In the genomic region with DNA sequence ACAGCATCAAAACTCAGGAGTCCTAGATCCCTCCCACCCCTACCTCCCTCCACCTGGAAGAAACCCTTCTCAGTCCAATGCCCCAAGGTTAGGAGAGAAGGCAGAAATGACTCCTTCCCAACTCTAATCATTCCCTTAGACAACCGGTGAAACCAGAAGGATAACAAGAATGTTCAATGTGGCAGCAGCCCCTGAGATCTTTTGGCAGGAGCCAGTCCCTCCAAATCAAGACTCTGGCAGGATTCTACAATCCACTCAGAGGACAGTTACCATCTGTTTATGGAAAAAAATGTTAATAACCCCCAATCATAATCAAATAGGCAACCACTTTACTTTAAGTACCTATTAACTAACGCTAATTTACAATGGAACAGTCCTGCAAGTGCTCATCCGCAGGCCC, we compare ENCODE assay signal across 15 cellular contexts.
DNase-seq lines count a peak whose midpoint lies in the region; ATAC-seq and TF ChIP-seq lines count a peak whose summit lies in the region.
"Had no signal": no experiment of that assay in that cellular context is flagged by ENCODE, and none has a peak within 500 bp of the region (broad histone marks: within the 10 kb centered on the region; RNA-seq: fewer than 3 reads in every experiment).

No MANE protein-coding gene starts in this region.

- no peaks in the 10 kb centered on the region for H3K9me3 ChIP-seq in SK-N-SH

- H3K4me3 ChIP-seq in SK-N-SH (ENCODE audit: low read depth in 2 of 2, low read length in 1 of 2), result no peak overlapping the region

- 45% methylated on average over 3 of the region's 3 CpGs for WGBS in SK-N-SH (ENCODE audit: low lambda C conversion rate)

- H3F3A ChIP-seq in SK-N-SH (replicated peaks; ENCODE audit: insufficient read depth), result no peaks in the 10 kb centered on the region

- no peak overlapping the region for H3K9ac ChIP-seq in SK-N-SH

- no peaks in the 10 kb centered on the region for H4K20me1 ChIP-seq in SK-N-SH (ENCODE audit: insufficient read depth)

- peaks cover 0 to 2% of the 10 kb centered on the region in 2 experiments; a peak in 1 of 4 replicates for H3K4me1 ChIP-seq in SK-N-SH (ENCODE audit: control insufficient read depth in 1 of 2, insufficient read depth in 2 of 2, low read depth in 1 of 2, low read length in 1 of 2)

- no peak overlapping the region for H3K4me2 ChIP-seq in SK-N-SH

- no peak for TF ChIP-seq EP300 in SK-N-SH (IDR thresholded peaks at IDR 0.05; ENCODE audit: borderline replicate concordance in 1 of 2, low read depth in 1 of 2, low read length in 1 of 2)

- DNase-seq in SK-N-SH (peak; percentile 23), NCI-H446 treated with DMSO at 0.1 percent for 48 hours (lab: John Stamatoyannopoulos, UW) (peak; percentile 37), SK-N-DZ (ENCODE audit: low spot score) (peak; percentile 11), OCI-M2 (lab: John Stamatoyannopoulos, UW; ENCODE audit: unreplicated experiment) (no peak), T-helper 9 cell (no peak)
- DNase-seq: Calu3; CD4-positive, alpha-beta T cell; DMS 273 treated with DMSO at 0.1 percent for 48 hours; EL; GDM1; GOT3; H9; IMR-90 had no signal

- ATAC-seq in SK-N-SH treated with all-trans-retinoic acid at 6 μM for 48 hours (no peak), HG02759 (IDR thresholded peaks at IDR 0.05; ENCODE audit: unreplicated experiment) (no peak)

- no peak for TF ChIP-seq CTCF in SK-N-SH (IDR thresholded peaks at IDR 0.05)

- H3K27me3 ChIP-seq in SK-N-SH (ENCODE audit: insufficient read depth), result no peaks in the 10 kb centered on the region

- H3K36me3 ChIP-seq in SK-N-SH (replicated peaks in 1 of 2; ENCODE audit: control insufficient read depth in 1 of 2, insufficient read depth in 2 of 2, low read length in 1 of 2), result no peaks in the 10 kb centered on the region

- no peak for TF ChIP-seq RAD21 in SK-N-SH (IDR thresholded peaks at IDR 0.05; ENCODE audit: low read length)

- no peaks in the 10 kb centered on the region for H3K9me2 ChIP-seq in SK-N-SH

- H3K79me2 ChIP-seq in SK-N-SH (ENCODE audit: insufficient read depth), result no peaks in the 10 kb centered on the region

- H3K27ac ChIP-seq in SK-N-SH (ENCODE audit: low read depth in 2 of 2, low read length in 1 of 2), result no peak overlapping the region

- POLR2A ChIA-PET in SK-N-SH (lab: Yijun Ruan, JAX), result no interaction called here

- CTCF ChIA-PET in SK-N-SH (lab: Yijun Ruan, JAX), result no interaction called here

- no peak overlapping the region for H2AFZ ChIP-seq in SK-N-SH (ENCODE audit: low read depth)

TF ChIP-seq in SK-N-SH, 30 proteins besides CTCF, POLR2A, EP300 and RAD21 (continues in another document):
- TF ChIP-seq SIN3A (IDR thresholded peaks at IDR 0.05; ENCODE audit: borderline replicate concordance, low read depth, low read length) (no peak), NRF1 (IDR thresholded peaks at IDR 0.05; ENCODE audit: low read depth, low read length) (no peak), POLR2AphosphoS5 (IDR thresholded peaks at IDR 0.05; ENCODE audit: low read depth, low read length) (no peak), MEF2A (IDR thresholded peaks at IDR 0.05; ENCODE audit: borderline replicate concordance, low read depth) (no peak), TAF1 (IDR thresholded peaks at IDR 0.05; ENCODE audit: borderline replicate concordance, low read depth, low read length) (no peak), RXRA (IDR thresholded peaks at IDR 0.05; ENCODE audit: borderline replicate concordance, low read depth) (no peak), SMC3 (IDR thresholded peaks at IDR 0.05; ENCODE audit: low read depth, low read length) (no peak), TEAD4 (IDR thresholded peaks at IDR 0.05; ENCODE audit: borderline replicate concordance, insufficient read depth) (no peak), JUND (IDR thresholded peaks at IDR 0.05) (no peak)
- TF ChIP-seq, protein P1, sequence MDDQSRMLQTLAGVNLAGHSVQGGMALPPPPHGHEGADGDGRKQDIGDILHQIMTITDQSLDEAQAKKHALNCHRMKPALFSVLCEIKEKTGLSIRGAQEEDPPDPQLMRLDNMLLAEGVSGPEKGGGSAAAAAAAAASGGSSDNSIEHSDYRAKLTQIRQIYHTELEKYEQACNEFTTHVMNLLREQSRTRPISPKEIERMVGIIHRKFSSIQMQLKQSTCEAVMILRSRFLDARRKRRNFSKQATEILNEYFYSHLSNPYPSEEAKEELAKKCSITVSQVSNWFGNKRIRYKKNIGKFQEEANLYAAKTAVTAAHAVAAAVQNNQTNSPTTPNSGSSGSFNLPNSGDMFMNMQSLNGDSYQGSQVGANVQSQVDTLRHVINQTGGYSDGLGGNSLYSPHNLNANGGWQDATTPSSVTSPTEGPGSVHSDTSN (IDR thresholded peaks at IDR 0.05), result no peak
- TF ChIP-seq, protein P2, sequence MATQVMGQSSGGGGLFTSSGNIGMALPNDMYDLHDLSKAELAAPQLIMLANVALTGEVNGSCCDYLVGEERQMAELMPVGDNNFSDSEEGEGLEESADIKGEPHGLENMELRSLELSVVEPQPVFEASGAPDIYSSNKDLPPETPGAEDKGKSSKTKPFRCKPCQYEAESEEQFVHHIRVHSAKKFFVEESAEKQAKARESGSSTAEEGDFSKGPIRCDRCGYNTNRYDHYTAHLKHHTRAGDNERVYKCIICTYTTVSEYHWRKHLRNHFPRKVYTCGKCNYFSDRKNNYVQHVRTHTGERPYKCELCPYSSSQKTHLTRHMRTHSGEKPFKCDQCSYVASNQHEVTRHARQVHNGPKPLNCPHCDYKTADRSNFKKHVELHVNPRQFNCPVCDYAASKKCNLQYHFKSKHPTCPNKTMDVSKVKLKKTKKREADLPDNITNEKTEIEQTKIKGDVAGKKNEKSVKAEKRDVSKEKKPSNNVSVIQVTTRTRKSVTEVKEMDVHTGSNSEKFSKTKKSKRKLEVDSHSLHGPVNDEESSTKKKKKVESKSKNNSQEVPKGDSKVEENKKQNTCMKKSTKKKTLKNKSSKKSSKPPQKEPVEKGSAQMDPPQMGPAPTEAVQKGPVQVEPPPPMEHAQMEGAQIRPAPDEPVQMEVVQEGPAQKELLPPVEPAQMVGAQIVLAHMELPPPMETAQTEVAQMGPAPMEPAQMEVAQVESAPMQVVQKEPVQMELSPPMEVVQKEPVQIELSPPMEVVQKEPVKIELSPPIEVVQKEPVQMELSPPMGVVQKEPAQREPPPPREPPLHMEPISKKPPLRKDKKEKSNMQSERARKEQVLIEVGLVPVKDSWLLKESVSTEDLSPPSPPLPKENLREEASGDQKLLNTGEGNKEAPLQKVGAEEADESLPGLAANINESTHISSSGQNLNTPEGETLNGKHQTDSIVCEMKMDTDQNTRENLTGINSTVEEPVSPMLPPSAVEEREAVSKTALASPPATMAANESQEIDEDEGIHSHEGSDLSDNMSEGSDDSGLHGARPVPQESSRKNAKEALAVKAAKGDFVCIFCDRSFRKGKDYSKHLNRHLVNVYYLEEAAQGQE (IDR thresholded peaks at IDR 0.05; ENCODE audit: low read depth, low read length), result no peak

TF ChIP-seq in SK-N-SH treated with all-trans-retinoic acid at 6 μM for 48 hours, 23 proteins besides CTCF, POLR2A, EP300 and RAD21:
- TF ChIP-seq ZNF70 (CRISPR knock-in tag; IDR thresholded peaks at IDR 0.05) (no peak), ZFP3 (CRISPR knock-in tag; IDR thresholded peaks at IDR 0.05) (no peak), SNAI2 (CRISPR knock-in tag; IDR thresholded peaks at IDR 0.05) (no peak), ZNF565 (CRISPR knock-in tag; conservative IDR thresholded peaks at IDR 0.05; ENCODE audit: low read depth) (no peak), ZFP30 (CRISPR knock-in tag; IDR thresholded peaks at IDR 0.05) (no peak)
- TF ChIP-seq, protein P3, sequence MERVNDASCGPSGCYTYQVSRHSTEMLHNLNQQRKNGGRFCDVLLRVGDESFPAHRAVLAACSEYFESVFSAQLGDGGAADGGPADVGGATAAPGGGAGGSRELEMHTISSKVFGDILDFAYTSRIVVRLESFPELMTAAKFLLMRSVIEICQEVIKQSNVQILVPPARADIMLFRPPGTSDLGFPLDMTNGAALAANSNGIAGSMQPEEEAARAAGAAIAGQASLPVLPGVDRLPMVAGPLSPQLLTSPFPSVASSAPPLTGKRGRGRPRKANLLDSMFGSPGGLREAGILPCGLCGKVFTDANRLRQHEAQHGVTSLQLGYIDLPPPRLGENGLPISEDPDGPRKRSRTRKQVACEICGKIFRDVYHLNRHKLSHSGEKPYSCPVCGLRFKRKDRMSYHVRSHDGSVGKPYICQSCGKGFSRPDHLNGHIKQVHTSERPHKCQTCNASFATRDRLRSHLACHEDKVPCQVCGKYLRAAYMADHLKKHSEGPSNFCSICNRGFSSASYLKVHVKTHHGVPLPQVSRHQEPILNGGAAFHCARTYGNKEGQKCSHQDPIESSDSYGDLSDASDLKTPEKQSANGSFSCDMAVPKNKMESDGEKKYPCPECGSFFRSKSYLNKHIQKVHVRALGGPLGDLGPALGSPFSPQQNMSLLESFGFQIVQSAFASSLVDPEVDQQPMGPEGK (CRISPR knock-in tag; IDR thresholded peaks at IDR 0.05; ENCODE audit: borderline replicate concordance), result no peak
- TF ChIP-seq, protein P4, sequence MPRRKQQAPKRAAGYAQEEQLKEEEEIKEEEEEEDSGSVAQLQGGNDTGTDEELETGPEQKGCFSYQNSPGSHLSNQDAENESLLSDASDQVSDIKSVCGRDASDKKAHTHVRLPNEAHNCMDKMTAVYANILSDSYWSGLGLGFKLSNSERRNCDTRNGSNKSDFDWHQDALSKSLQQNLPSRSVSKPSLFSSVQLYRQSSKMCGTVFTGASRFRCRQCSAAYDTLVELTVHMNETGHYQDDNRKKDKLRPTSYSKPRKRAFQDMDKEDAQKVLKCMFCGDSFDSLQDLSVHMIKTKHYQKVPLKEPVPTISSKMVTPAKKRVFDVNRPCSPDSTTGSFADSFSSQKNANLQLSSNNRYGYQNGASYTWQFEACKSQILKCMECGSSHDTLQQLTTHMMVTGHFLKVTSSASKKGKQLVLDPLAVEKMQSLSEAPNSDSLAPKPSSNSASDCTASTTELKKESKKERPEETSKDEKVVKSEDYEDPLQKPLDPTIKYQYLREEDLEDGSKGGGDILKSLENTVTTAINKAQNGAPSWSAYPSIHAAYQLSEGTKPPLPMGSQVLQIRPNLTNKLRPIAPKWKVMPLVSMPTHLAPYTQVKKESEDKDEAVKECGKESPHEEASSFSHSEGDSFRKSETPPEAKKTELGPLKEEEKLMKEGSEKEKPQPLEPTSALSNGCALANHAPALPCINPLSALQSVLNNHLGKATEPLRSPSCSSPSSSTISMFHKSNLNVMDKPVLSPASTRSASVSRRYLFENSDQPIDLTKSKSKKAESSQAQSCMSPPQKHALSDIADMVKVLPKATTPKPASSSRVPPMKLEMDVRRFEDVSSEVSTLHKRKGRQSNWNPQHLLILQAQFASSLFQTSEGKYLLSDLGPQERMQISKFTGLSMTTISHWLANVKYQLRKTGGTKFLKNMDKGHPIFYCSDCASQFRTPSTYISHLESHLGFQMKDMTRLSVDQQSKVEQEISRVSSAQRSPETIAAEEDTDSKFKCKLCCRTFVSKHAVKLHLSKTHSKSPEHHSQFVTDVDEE (CRISPR knock-in tag; IDR thresholded peaks at IDR 0.05), result no peak

Comparison
In these comparisons a context has a peak if more than half of its experiments do, and no peak if none do; other contexts are left out.
1. DNase-seq: peak in SK-N-SH (single experiment), NCI-H446 treated with DMSO at 0.1 percent for 48 hours (single experiment) and SK-N-DZ (single experiment); none in OCI-M2 (single experiment) and T-helper 9 cell (single experiment).